Comparison of ENCODE assay signal across 17 cellular contexts in genomic region chr1:16220101-16220500, GRCh38. TPM values are rescaled to one million over a fixed set of nuclear protein-coding genes. Genes with fewer than 3 reads are reported as not detected.
"Had no signal": no experiment of that assay in that cellular context is flagged by ENCODE, and none has a peak within 500 bp of the region (broad histone marks: within the 10 kb centered on the region; RNA-seq: fewer than 3 reads in every experiment).

No MANE protein-coding gene starts in this region.

- H3K4me1 ChIP-seq: ascending aorta had no signal

- ATAC-seq: left lung had no signal

- H3K4me3 ChIP-seq: ascending aorta, esophagus squamous epithelium, left lung, sigmoid colon, suprapubic skin, upper lobe of left lung had no signal

- FAIRE-seq: bronchial epithelial cell, frontal cortex had no signal

- H3K27me3 ChIP-seq: ascending aorta, esophagus squamous epithelium, left lung, suprapubic skin, upper lobe of left lung had no signal

- H3K36me3 ChIP-seq: ascending aorta, esophagus squamous epithelium, left lung, sigmoid colon, suprapubic skin, upper lobe of left lung had no signal

- H3K4me3 Mint-ChIP-seq: activated naive CD8-positive, alpha-beta T cell treated with anti-CD3 and anti-CD28 coated beads for 36 hours had no signal

- H3K27ac Mint-ChIP-seq: activated naive CD8-positive, alpha-beta T cell treated with anti-CD3 and anti-CD28 coated beads for 36 hours had no signal

- H3K9me3 Mint-ChIP-seq: activated naive CD8-positive, alpha-beta T cell treated with anti-CD3 and anti-CD28 coated beads for 36 hours had no signal

- DNase-seq: activated CD4-positive, alpha-beta T cell treated with anti-CD3 and anti-CD28 coated beads for 1 hour; activated CD8-positive, alpha-beta memory T cell treated with anti-CD3 and anti-CD28 coated beads for 24 hours; activated effector memory CD4-positive, alpha-beta T cell treated with Interleukin-2 at 50 U/mL for 16 hours; activated naive CD8-positive, alpha-beta T cell treated with anti-CD3 and anti-CD28 coated beads for 36 hours; esophagus squamous epithelium; islet precursor cell; mesendoderm; sigmoid colon; stimulated activated CD4-positive, alpha-beta T cell treated with anti-CD3 and anti-CD28 coated beads, Interleukin-12 subunit alpha, Interleukin-12 subunit beta, amount 100 ng/mL, for 4 hours; stimulated activated naive CD4-positive, alpha-beta T cell treated with Interleukin-2 at 50 U/mL for 16 hours; T1000; upper lobe of left lung had no signal

- H3K27ac ChIP-seq: ascending aorta, esophagus squamous epithelium, left lung, sigmoid colon, suprapubic skin, upper lobe of left lung had no signal

- H3K9me3 ChIP-seq: ascending aorta, esophagus squamous epithelium, left lung, sigmoid colon, suprapubic skin, upper lobe of left lung had no signal

- H3K36me3 Mint-ChIP-seq: activated naive CD8-positive, alpha-beta T cell treated with anti-CD3 and anti-CD28 coated beads for 36 hours had no signal

RNA-seq across cellular contexts. Expression of gene CPLANE2, which starts 16.9 kb away (rescaled TPM):
- total RNA-seq: ascending aorta had no signal
